In genomic region chr6:113318553-113318952, GRCh38 we compare ENCODE assay signal across 15 cellular contexts.
DNase-seq lines count a peak whose midpoint lies in the region; TF ChIP-seq lines count a peak whose summit lies in the region.
"Had no signal": no experiment of that assay in that cellular context is flagged by ENCODE, and none has a peak within 500 bp of the region (broad histone marks: within the 10 kb centered on the region; RNA-seq: fewer than 3 reads in every experiment).

No MANE protein-coding gene starts in this region.

- H3K4me3 Mint-ChIP-seq in neural crest cell, result peak overlapping the region; percentile 72

- H3K9me3 Mint-ChIP-seq in neural crest cell, result peaks cover 7% of the 10 kb centered on the region

- peak overlapping the region; percentile 95 for H3K27ac Mint-ChIP-seq in neural crest cell (ENCODE audit: unreplicated experiment)

- H3K27me3 ChIP-seq in transverse colon, result no peaks in the 10 kb centered on the region
- H3K27me3 ChIP-seq: ascending aorta, ovary had no signal

- 73% methylated on average over 5 of the region's 5 CpGs; no CpG with 5 or more reads in 1 of the 2 donors for WGBS in transverse colon (ENCODE audit: low coverage in 1 of 2), 2 donors

- no peaks in the 10 kb centered on the region for H3K9me3 ChIP-seq in transverse colon
- H3K9me3 ChIP-seq: ascending aorta, lower lobe of right lung, ovary had no signal

- DNase-seq in HT1080 (ENCODE audit: low read depth), result peak; percentile 1
- peak; percentile 40 for DNase-seq in NCI-H2171 (lab: John Stamatoyannopoulos, UW)
- peak; percentile 62 for DNase-seq in dermis blood vessel endothelial cell
- no peak for DNase-seq in neural crest cell (ENCODE audit: low read depth, low spot score)
- no peak for DNase-seq in transverse colon
- DNase-seq in stimulated activated CD4-positive, alpha-beta T cell treated with anti-CD3 and anti-CD28 coated beads, Interleukin-4, amount 100 ng/mL, for 1 hour, result no peak
- no peak for DNase-seq in hypothalamus (lab: John Stamatoyannopoulos, UW)
- DNase-seq: activated gamma-delta T cell, KG1, lower lobe of right lung, NCI-H2029, OCI-M1, ovary, WERI-Rb-1 had no signal

- no peak overlapping the region for H3K27ac ChIP-seq in transverse colon
- H3K27ac ChIP-seq: ascending aorta, lower lobe of right lung, ovary, WERI-Rb-1 had no signal

- no peaks in the 10 kb centered on the region for H3K27me3 Mint-ChIP-seq in neural crest cell (ENCODE audit: low read depth)

- in situ Hi-C loops in transverse colon (cut with MboI; ENCODE audit: low pct_ligation_motif_present in 1 of 4, low pct_unique_long_range_greater_than_20kb in 1 of 4, low sequenced_read_pairs in 3 of 4), result loop anchor here in 3 of 4 donors (10.0 to 25.0 kb wide), 3 partner anchors 544 to 569 kb away; partner anchors contain the start of gene MARCKS (in 1 of the 3)

- TF ChIP-seq POLR2A in transverse colon (IDR thresholded peaks at IDR 0.05), result no peak

- TF ChIP-seq CTCF in neural crest cell (conservative IDR thresholded peaks at IDR 0.05) (no peak), transverse colon (IDR thresholded peaks at IDR 0.05) (no peak)

- H3K4me1 Mint-ChIP-seq in neural crest cell, result peaks cover 41% of the 10 kb centered on the region

- TF ChIP-seq EP300 in transverse colon (IDR thresholded peaks at IDR 0.05; ENCODE audit: low read depth), result no peak

- no peaks in the 10 kb centered on the region for H3K36me3 ChIP-seq in transverse colon
- H3K36me3 ChIP-seq: ascending aorta, lower lobe of right lung, ovary, WERI-Rb-1 had no signal

- intact Hi-C loops in transverse colon (cut with DNase I; ENCODE audit: low total_unique reads), result loop anchor here (10.0 kb wide), 1 partner anchor 126 kb away; no protein-coding TSS in a partner anchor

- no peak overlapping the region for H3K4me3 ChIP-seq in transverse colon
- H3K4me3 ChIP-seq: ascending aorta, lower lobe of right lung, ovary had no signal

- H3K4me1 ChIP-seq in transverse colon, result no peaks in the 10 kb centered on the region
- H3K4me1 ChIP-seq: ascending aorta, lower lobe of right lung had no signal

- H3K36me3 Mint-ChIP-seq in neural crest cell (ENCODE audit: low read depth), result no peaks in the 10 kb centered on the region

Comparison
In these comparisons a context has a peak if more than half of its experiments do, and no peak if none do; other contexts are left out.
1. DNase-seq: peak in HT1080 (single experiment), NCI-H2171 (single experiment) and dermis blood vessel endothelial cell (single experiment); none in neural crest cell (single experiment), transverse colon (single experiment), stimulated activated CD4-positive, alpha-beta T cell treated with anti-CD3 and anti-CD28 coated beads, Interleukin-4, amount 100 ng/mL, for 1 hour (single experiment) and hypothalamus (0 of 51).